Comparison of ENCODE assay signal across 17 cellular contexts in the genomic region with DNA sequence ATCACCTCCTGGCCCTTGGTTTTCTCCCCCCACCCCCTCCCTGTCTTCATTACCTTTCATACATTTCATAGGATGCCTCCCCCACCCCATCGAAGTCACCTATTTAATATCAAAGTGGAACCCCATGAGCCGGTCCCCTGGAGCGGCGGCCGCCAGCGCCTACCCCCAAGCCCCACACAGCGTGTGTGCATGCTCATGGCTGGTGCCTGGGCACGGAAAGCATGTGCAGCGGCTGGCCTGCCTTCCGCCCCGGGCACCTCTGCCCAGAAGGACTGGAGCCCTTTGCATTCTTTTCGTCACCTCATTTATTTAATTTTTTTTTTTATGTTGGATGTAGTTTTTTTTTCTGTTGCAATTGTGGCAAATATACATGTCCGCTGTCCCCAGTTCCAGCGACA.
DNase-seq lines count a peak whose midpoint lies in the region; ATAC-seq and TF ChIP-seq lines count a peak whose summit lies in the region.
"Had no signal": no experiment of that assay in that cellular context is flagged by ENCODE, and none has a peak within 500 bp of the region (broad histone marks: within the 10 kb centered on the region; RNA-seq: fewer than 3 reads in every experiment).

No MANE protein-coding gene starts in this region.

- peaks cover 12% of the 10 kb centered on the region for H3K27me3 ChIP-seq in left ventricle myocardium inferior (ENCODE audit: low read depth)
- no peaks in the 10 kb centered on the region for H3K27me3 ChIP-seq in neural progenitor cell
- H3K27me3 ChIP-seq in aorta (ENCODE audit: control insufficient read depth in 1 of 2, insufficient read depth in 2 of 2, low read length in 1 of 2): no peaks in the 10 kb centered on the region

- no peak overlapping the region for H3K4me2 ChIP-seq in neural progenitor cell

- H3K79me2 ChIP-seq in neural progenitor cell (ENCODE audit: low read depth): no peaks in the 10 kb centered on the region

- DNase-seq in Right ventricle myocardium superior: peak; percentile 39
- DNase-seq in left ventricle myocardium inferior: no peak
- DNase-seq in T-helper 17 cell: no peak
- DNase-seq in neural progenitor cell (ENCODE audit: low spot score): no peak
- peak; percentile 31 to 59 for DNase-seq in aorta
- DNase-seq in C1 segment of cervical spinal cord (lab: John Stamatoyannopoulos, UW): no peak
- no peak for DNase-seq in activated CD4-positive, alpha-beta T cell treated with anti-CD3 and anti-CD28 coated beads, Interleukin-2, amount 50 U/mL, for 48 hours
- DNase-seq in NCI-H2107 (lab: John Stamatoyannopoulos, UW): no peak
- DNase-seq: AML-193, DND-41, KG1, NCI-H1048, NCI-H146, NCI-H345, NCI-H69, SHP77 had no signal

- H3K4me1 Mint-ChIP-seq in T-helper 17 cell: peaks cover 5% of the 10 kb centered on the region
- H3K4me1 Mint-ChIP-seq in neural progenitor cell: peaks cover 11% of the 10 kb centered on the region

- H2AFZ ChIP-seq in neural progenitor cell (replicated peaks): no peak overlapping the region

- H3K4me3 ChIP-seq in left ventricle myocardium inferior (no peak overlapping the region), neural progenitor cell (no peak overlapping the region), aorta (ENCODE audit: low read length in 2 of 2) (no peak overlapping the region)

- WGBS in aorta, 2 donors: 91 to 94% methylated on average over 14 of the region's 14 CpGs

- no peaks in the 10 kb centered on the region for H3F3A ChIP-seq in neural progenitor cell (ENCODE audit: low read depth)

- ATAC-seq in Right ventricle myocardium superior (ENCODE audit: poor library complexity) (no peak), T-helper 17 cell (no peak), aorta (ENCODE audit: low FRiP score) (no peak)
- ATAC-seq: CD8-positive, alpha-beta T cell had no signal

- H4K20me1 ChIP-seq in neural progenitor cell (ENCODE audit: low read depth): no peaks in the 10 kb centered on the region

- H3K27ac ChIP-seq in left ventricle myocardium inferior (replicated peaks): no peak overlapping the region
- no peak overlapping the region for H3K27ac ChIP-seq in neural progenitor cell
- no peak overlapping the region for H3K27ac ChIP-seq in aorta (ENCODE audit: low read depth in 1 of 2, low read length in 2 of 2)

- H3K36me3 ChIP-seq in left ventricle myocardium inferior (peaks cover 5% of the 10 kb centered on the region), neural progenitor cell (no peaks in the 10 kb centered on the region), aorta (ENCODE audit: control insufficient read depth in 1 of 2, insufficient read depth in 2 of 2, low read length in 1 of 2) (no peaks in the 10 kb centered on the region)

- H3K9me3 ChIP-seq in left ventricle myocardium inferior (replicated peaks) (no peaks in the 10 kb centered on the region), T-helper 17 cell (ENCODE audit: control insufficient read depth, low read length, poor library complexity, severe bottlenecking) (no peaks in the 10 kb centered on the region), neural progenitor cell (ENCODE audit: low read depth) (no peaks in the 10 kb centered on the region), aorta (ENCODE audit: control insufficient read depth, low read length) (no peaks in the 10 kb centered on the region)

- H3K9ac ChIP-seq in neural progenitor cell: no peak overlapping the region

- H3K27me3 Mint-ChIP-seq in T-helper 17 cell: peaks cover 11% of the 10 kb centered on the region
- H3K27me3 Mint-ChIP-seq in neural progenitor cell (ENCODE audit: insufficient read depth, low read depth): peaks cover under 1% of the 10 kb centered on the region

- no peaks in the 10 kb centered on the region for H3K9me3 Mint-ChIP-seq in neural progenitor cell
- H3K9me3 Mint-ChIP-seq: CD8-positive, alpha-beta T cell had no signal

- intact Hi-C loops in Right ventricle myocardium superior (cut with DNase I) (loop anchor here (5.0 kb wide), 2 partner anchors 138 to 193 kb away; no protein-coding TSS in a partner anchor), left ventricle myocardium inferior (cut with micrococcal nuclease) (loop anchor here (10.0 kb wide), 1 partner anchor 145 kb away; no protein-coding TSS in a partner anchor), aorta (cut with DNase I) (loop anchor here (10.0 kb wide), 1 partner anchor 295 kb away; no protein-coding TSS in a partner anchor)

- no peaks in the 10 kb centered on the region for H3K36me3 Mint-ChIP-seq in T-helper 17 cell (ENCODE audit: low read depth)
- peaks cover 9% of the 10 kb centered on the region for H3K36me3 Mint-ChIP-seq in neural progenitor cell
- H3K36me3 Mint-ChIP-seq: CD8-positive, alpha-beta T cell had no signal

- H3K27ac Mint-ChIP-seq in T-helper 17 cell (no peak overlapping the region), neural progenitor cell (peak overlapping the region; percentile 74)
- H3K27ac Mint-ChIP-seq: CD8-positive, alpha-beta T cell had no signal

- H3K4me3 Mint-ChIP-seq in T-helper 17 cell (peak overlapping the region; percentile 25), neural progenitor cell (no peak overlapping the region)
- H3K4me3 Mint-ChIP-seq: CD8-positive, alpha-beta T cell had no signal

- TF ChIP-seq CTCF in left ventricle myocardium inferior (IDR thresholded peaks at IDR 0.05; ENCODE audit: borderline replicate concordance) (no peak), neural progenitor cell (IDR thresholded peaks at IDR 0.05) (no peak)

- peaks cover 73% of the 10 kb centered on the region for H3K4me1 ChIP-seq in left ventricle myocardium inferior
- no peaks in the 10 kb centered on the region for H3K4me1 ChIP-seq in neural progenitor cell
- no peaks in the 10 kb centered on the region for H3K4me1 ChIP-seq in aorta (ENCODE audit: control insufficient read depth in 1 of 2, insufficient read depth in 2 of 2, low read length in 2 of 2)

Comparison
In these comparisons a context has a peak if more than half of its experiments do, and no peak if none do; other contexts are left out.
1. DNase-seq: peak in Right ventricle myocardium superior (single experiment) and aorta (2 of 2); none in left ventricle myocardium inferior (single experiment), T-helper 17 cell (0 of 3), neural progenitor cell (single experiment), C1 segment of cervical spinal cord (0 of 14), activated CD4-positive, alpha-beta T cell treated with anti-CD3 and anti-CD28 coated beads, Interleukin-2, amount 50 U/mL, for 48 hours (0 of 2) and NCI-H2107 (single experiment).